ENCODE assay signal across 17 cellular contexts in genomic region chr2:176959614-176960013, GRCh38.
"Had no signal": no experiment of that assay in that cellular context is flagged by ENCODE, and none has a peak within 500 bp of the region (broad histone marks: within the 10 kb centered on the region; RNA-seq: fewer than 3 reads in every experiment).

No MANE protein-coding gene starts in this region.

- H3K9me3 Mint-ChIP-seq: immature natural killer cell, nephron progenitor cell had no signal

- H3K36me3 Mint-ChIP-seq: memory B cell, naive B cell had no signal

- DNase-seq: effector memory CD4-positive, alpha-beta T cell; gastrocnemius medialis; immature natural killer cell; left ventricle myocardium inferior; lower lobe of right lung; midbrain; naive B cell; nephron progenitor cell; psoas muscle; right lobe of liver; stimulated activated CD4-positive, alpha-beta T cell treated with anti-CD3 and anti-CD28 coated beads, Interleukin-4, amount 100 ng/mL, for 24 hours; stimulated activated naive CD4-positive, alpha-beta T cell; stomach; substantia nigra; transverse colon had no signal

- H3K4me1 Mint-ChIP-seq: immature natural killer cell, memory B cell, naive B cell had no signal

- ATAC-seq: esophagus mucosa, gastrocnemius medialis, lower lobe of right lung, psoas muscle, right lobe of liver had no signal

- H3K4me3 Mint-ChIP-seq: immature natural killer cell, memory B cell, naive B cell, nephron progenitor cell had no signal

- H3K27ac Mint-ChIP-seq: immature natural killer cell, memory B cell, naive B cell, nephron progenitor cell had no signal
